ENCODE assay signal across 20 cellular contexts in genomic region chr4:155383541-155383940, GRCh38.
"Had no signal": no experiment of that assay in that cellular context is flagged by ENCODE, and none has a peak within 500 bp of the region (broad histone marks: within the 10 kb centered on the region; RNA-seq: fewer than 3 reads in every experiment).

No MANE protein-coding gene starts in this region.

- H3K27me3 Mint-ChIP-seq: activated CD4-positive, alpha-beta T cell treated with anti-CD3 and anti-CD28 coated beads, Interleukin-2, amount 10 ng/mL, durations not matched to agents 7 days and 5 days had no signal

- H3K9me3 Mint-ChIP-seq: activated CD4-positive, alpha-beta memory T cell treated with anti-CD3 and anti-CD28 coated beads for 36 hours; activated CD4-positive, alpha-beta T cell treated with anti-CD3 and anti-CD28 coated beads, Interleukin-2, amount 10 ng/mL, durations not matched to agents 7 days and 5 days; activated naive CD4-positive, alpha-beta T cell treated with anti-CD3 and anti-CD28 coated beads, Interleukin-2, amount 50 U/mL, for 72 hours; activated T-cell treated with anti-CD3 and anti-CD28 coated beads, Interleukin-2, amount 50 U/mL, for 4 hours had no signal

- H3K36me3 Mint-ChIP-seq: activated CD4-positive, alpha-beta memory T cell treated with anti-CD3 and anti-CD28 coated beads for 36 hours; activated naive CD4-positive, alpha-beta T cell treated with anti-CD3 and anti-CD28 coated beads, Interleukin-2, amount 50 U/mL, for 72 hours had no signal

- H3K4me1 Mint-ChIP-seq: activated CD4-positive, alpha-beta T cell treated with anti-CD3 and anti-CD28 coated beads, Interleukin-2, amount 10 ng/mL, durations not matched to agents 7 days and 5 days had no signal

- DNase-seq: activated CD4-positive, alpha-beta memory T cell treated with anti-CD3 and anti-CD28 coated beads for 36 hours; activated CD4-positive, alpha-beta T cell treated with anti-CD3 and anti-CD28 coated beads, Interleukin-2, amount 10 ng/mL, durations not matched to agents 7 days and 5 days; activated CD4-positive, CD25-positive, alpha-beta regulatory T cell; activated CD8-positive, alpha-beta memory T cell treated with anti-CD3 and anti-CD28 coated beads for 24 hours; activated effector memory CD4-positive, alpha-beta T cell treated with anti-CD3 and anti-CD28 coated beads, Interleukin-2, amount 50 U/mL, for 16 hours; activated naive CD4-positive, alpha-beta T cell treated with Interleukin-2 at 50 U/mL for 16 hours; activated T-cell treated with anti-CD3 and anti-CD28 coated beads, Interleukin-2, amount 50 U/mL, for 4 hours; Karpas-422; MM.1S; NCI-H1105; NCI-H1436 treated with DMSO at 0.1 percent for 48 hours; NCI-H187; NCI-H2081; NCI-H446; NCI-H524; SHP77; T-helper 17 cell; T1000 had no signal

- H3K4me3 ChIP-seq: K562 had no signal

- H3K27ac Mint-ChIP-seq: activated CD4-positive, alpha-beta memory T cell treated with anti-CD3 and anti-CD28 coated beads for 36 hours; activated CD4-positive, alpha-beta T cell treated with anti-CD3 and anti-CD28 coated beads, Interleukin-2, amount 10 ng/mL, durations not matched to agents 7 days and 5 days; activated naive CD4-positive, alpha-beta T cell treated with anti-CD3 and anti-CD28 coated beads, Interleukin-2, amount 50 U/mL, for 72 hours had no signal

- H3K4me3 Mint-ChIP-seq: activated CD4-positive, alpha-beta memory T cell treated with anti-CD3 and anti-CD28 coated beads for 36 hours; activated CD4-positive, alpha-beta T cell treated with anti-CD3 and anti-CD28 coated beads, Interleukin-2, amount 10 ng/mL, durations not matched to agents 7 days and 5 days; activated T-cell treated with anti-CD3 and anti-CD28 coated beads, Interleukin-2, amount 50 U/mL, for 4 hours; T-helper 17 cell had no signal

- ATAC-seq: activated naive CD4-positive, alpha-beta T cell treated with anti-CD3 and anti-CD28 coated beads, Interleukin-2, amount 50 U/mL, for 72 hours; activated T-cell treated with anti-CD3 and anti-CD28 coated beads, Interleukin-2, amount 50 U/mL, for 4 hours; K562; T-helper 17 cell had no signal
